1 cellular context compared by ENCODE assay signal in genomic region chr5:65098393-65098792, GRCh38.
TF ChIP-seq lines count a peak whose summit lies in the region.

No MANE protein-coding gene starts in this region.

TF ChIP-seq in GM23338, 12 proteins besides CTCF, POLR2A, EP300 and RAD21 (continued from another document):
- TF ChIP-seq REST (IDR thresholded peaks at IDR 0.05; ENCODE audit: unreplicated experiment) (no peak), ZNF114 (CRISPR knock-in tag; IDR thresholded peaks at IDR 0.05) (no peak), JUNB (IDR thresholded peaks at IDR 0.05; ENCODE audit: unreplicated experiment) (no peak), ETS1 (IDR thresholded peaks at IDR 0.05) (no peak), POLR2AphosphoS5 (IDR thresholded peaks at IDR 0.05; ENCODE audit: low read depth) (no peak)
